8 cellular contexts compared by ENCODE assay signal in the genomic region with DNA sequence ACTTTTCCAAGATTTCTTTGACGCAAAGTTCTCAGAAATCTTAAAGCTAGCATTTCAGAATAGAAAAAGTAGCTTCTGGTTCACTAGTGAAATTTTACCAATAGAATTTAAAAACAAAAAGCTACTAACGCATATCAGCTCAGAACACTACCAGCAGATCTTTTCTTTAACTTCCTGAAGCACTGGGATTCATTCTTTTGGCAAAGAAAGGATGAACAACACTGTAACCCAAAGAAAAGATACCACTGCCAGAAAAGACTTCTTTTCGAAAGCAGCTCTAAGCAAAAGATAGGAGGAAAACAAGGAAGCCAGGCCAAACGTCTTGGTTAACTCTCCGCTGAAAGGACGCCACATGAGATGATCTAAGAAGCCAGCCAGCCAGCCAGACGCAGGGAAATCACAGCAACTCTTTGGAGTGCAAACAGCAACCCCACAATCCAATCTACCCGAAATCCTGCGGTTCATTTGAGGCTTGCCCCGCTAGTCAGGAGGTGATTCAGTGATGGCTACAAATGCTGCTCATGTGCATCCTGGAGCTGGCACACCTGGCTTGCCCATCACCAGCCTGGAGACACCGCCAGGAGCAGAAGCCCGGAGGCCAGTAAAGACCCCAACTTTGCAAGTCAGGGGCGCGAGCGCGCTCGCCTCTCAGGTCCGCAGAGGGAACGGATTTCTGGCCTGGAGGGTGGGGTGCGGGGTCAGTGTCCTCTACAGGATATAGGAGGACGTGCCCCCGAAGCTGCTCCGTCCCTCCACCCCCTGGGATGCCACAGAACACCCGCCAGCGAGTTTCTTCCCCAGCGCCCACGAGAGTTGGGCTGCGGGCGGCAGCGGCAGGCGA. TPM values are rescaled to one million over a fixed set of nuclear protein-coding genes. Genes with fewer than 3 reads are reported as not detected.
A peak's percentile ranks its signal among the peaks of the same experiment; 100 is the strongest.
DNase-seq lines count a peak whose midpoint lies in the region; ATAC-seq lines count a peak whose summit lies in the region.

No MANE protein-coding gene starts in this region.

- H3K36me3 Mint-ChIP-seq in T-cell, result no peaks in the 10 kb centered on the region
- H3K36me3 Mint-ChIP-seq in stimulated activated naive B cell treated with anti-CD40 and anti-IgM and Interleukin-4, amounts not matched to agents 10 μg/mL and 1 μg/mL and 100 μg/mL, for 72 hours, result no peaks in the 10 kb centered on the region

- no peaks in the 10 kb centered on the region for H3K4me1 Mint-ChIP-seq in T-cell
- no peaks in the 10 kb centered on the region for H3K4me1 Mint-ChIP-seq in stimulated activated naive B cell treated with anti-CD40 and anti-IgM and Interleukin-4, amounts not matched to agents 10 μg/mL and 1 μg/mL and 100 μg/mL, for 72 hours

- H3K27ac Mint-ChIP-seq in T-cell, result no peak overlapping the region
- no peak overlapping the region for H3K27ac Mint-ChIP-seq in stimulated activated naive B cell treated with anti-CD40 and anti-IgM and Interleukin-4, amounts not matched to agents 10 μg/mL and 1 μg/mL and 100 μg/mL, for 72 hours

- H3K9me3 ChIP-seq in KOPT-K1 (ENCODE audit: insufficient read depth, low read length, poor library complexity, severe bottlenecking), result no peaks in the 10 kb centered on the region

- H3K27me3 Mint-ChIP-seq in T-cell, result no peaks in the 10 kb centered on the region
- no peaks in the 10 kb centered on the region for H3K27me3 Mint-ChIP-seq in stimulated activated naive B cell treated with anti-CD40 and anti-IgM and Interleukin-4, amounts not matched to agents 10 μg/mL and 1 μg/mL and 100 μg/mL, for 72 hours

- DNase-seq in NCI-H146 (lab: John Stamatoyannopoulos, UW), result peak; percentile 40
- DNase-seq in NCI-H146 treated with DMSO at 0.1 percent for 48 hours (lab: John Stamatoyannopoulos, UW; ENCODE audit: unreplicated experiment), result no peak
- peak in 5 of 34 experiments; percentile 27 to 46 (median 39) for DNase-seq in T-cell
- DNase-seq in ecto neural progenitor cell (ENCODE audit: low spot score), result peak; percentile 88
- peak; percentile 83 for DNase-seq in left kidney (ENCODE audit: low read depth, low spot score)
- DNase-seq in stimulated activated naive B cell treated with anti-CD40 and anti-IgM and Interleukin-4, amounts not matched to agents 10 μg/mL and 1 μg/mL and 100 μg/mL, for 72 hours, result peak; percentile 39

- POLR2A ChIA-PET in T-cell (lab: Charles Lee), result interaction anchor here in 1 of 2 donors (0.6 to 0.8 kb wide), 2 partner anchors 8 to 378 kb away, joined by 4 read pairs; no protein-coding TSS in a partner anchor

- ATAC-seq in T-cell (replicated peaks in 1 of 4), result peak in 3 of 4 experiments; percentile 1 to 3 (median 2)
- peak; percentile 0 to 14 for ATAC-seq in stimulated activated naive B cell treated with anti-CD40 and anti-IgM and Interleukin-4, amounts not matched to agents 10 μg/mL and 1 μg/mL and 100 μg/mL, for 72 hours (replicated peaks)
- ATAC-seq in GM21360 (IDR thresholded peaks at IDR 0.05; ENCODE audit: unreplicated experiment), result no peak

- peaks cover 12% of the 10 kb centered on the region for H3K36me3 ChIP-seq in KOPT-K1 (ENCODE audit: insufficient read depth, low read length)

- H3K27ac ChIP-seq in KOPT-K1 (ENCODE audit: low read depth, low read length, poor library complexity, severe bottlenecking), result peak overlapping the region; percentile 56

- no peaks in the 10 kb centered on the region for H3K9me3 Mint-ChIP-seq in T-cell
- H3K9me3 Mint-ChIP-seq in stimulated activated naive B cell treated with anti-CD40 and anti-IgM and Interleukin-4, amounts not matched to agents 10 μg/mL and 1 μg/mL and 100 μg/mL, for 72 hours, result no peaks in the 10 kb centered on the region

- no peak overlapping the region for H3K4me3 Mint-ChIP-seq in T-cell
- no peak overlapping the region for H3K4me3 Mint-ChIP-seq in stimulated activated naive B cell treated with anti-CD40 and anti-IgM and Interleukin-4, amounts not matched to agents 10 μg/mL and 1 μg/mL and 100 μg/mL, for 72 hours

- CTCF ChIA-PET in T-cell (lab: Charles Lee), result interaction anchor here in 1 of 2 donors (1.4 kb wide), 1 partner anchor 8 kb away, joined by 5 read pairs; no protein-coding TSS in a partner anchor

RNA-seq across cellular contexts. Expression of a gene that starts 0.8 kb away (rescaled TPM):
- total RNA-seq in T-cell, result 10 to 100 TPM; 18.1 to 34.8 (median 29.1) TPM

RNA-seq across cellular contexts. Expression of a gene that starts 54.2 kb away (rescaled TPM):
- 1,000 to 10,000 TPM; 2,148 to 4,743 (median 3,650) TPM for total RNA-seq in T-cell
